ENCODE assay signal across 32 cellular contexts in the genomic region with DNA sequence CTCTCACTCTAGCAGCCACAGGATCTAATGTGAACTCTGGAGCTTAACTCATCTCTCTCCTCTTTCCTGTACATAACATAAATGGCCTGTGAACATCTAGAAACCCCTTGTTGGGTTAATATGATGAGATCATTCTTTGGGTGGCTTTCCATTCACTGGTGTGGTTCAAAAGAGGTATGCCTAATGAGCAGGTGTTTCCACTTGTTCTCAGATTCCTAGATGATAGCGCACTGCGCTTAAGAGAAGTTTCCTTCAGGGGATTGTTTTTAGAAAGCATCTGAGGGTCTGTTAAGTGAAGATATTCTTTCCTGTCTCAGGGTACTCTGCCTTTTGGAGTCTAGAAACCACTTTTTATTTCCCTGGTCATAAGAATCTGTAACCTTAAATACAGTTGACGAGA. TPM values are rescaled to one million over a fixed set of nuclear protein-coding genes. Genes with fewer than 3 reads are reported as not detected.
"Had no signal": no experiment of that assay in that cellular context is flagged by ENCODE, and none has a peak within 500 bp of the region (broad histone marks: within the 10 kb centered on the region; RNA-seq: fewer than 3 reads in every experiment).

No MANE protein-coding gene starts in this region.

- H3K36me3 ChIP-seq: esophagus squamous epithelium, gastrocnemius medialis, heart right ventricle, left lung, lower lobe of right lung had no signal

- H3K27ac Mint-ChIP-seq: dendritic cell treated with granulocyte-macrophage colony-stimulating factor and Interleukin-4, amounts not matched to agents 40 ng/mL and 50 ng/mL, for 4 days; effector memory CD8-positive, alpha-beta T cell; endodermal cell; mesothelial cell of epicardium; naive B cell; naive thymus-derived CD8-positive, alpha-beta T cell had no signal

- ATAC-seq: effector memory CD8-positive, alpha-beta T cell; esophagus mucosa; gastrocnemius medialis; heart right ventricle; left cardiac atrium; left lung; left ventricle myocardium superior; lower lobe of right lung; mucosa of descending colon; naive thymus-derived CD8-positive, alpha-beta T cell had no signal

- H3K9me3 ChIP-seq: esophagus squamous epithelium, gastrocnemius medialis, heart right ventricle, left lung, lower lobe of right lung, mucosa of descending colon had no signal

- H3K4me1 ChIP-seq: esophagus squamous epithelium, gastrocnemius medialis, heart right ventricle, left lung, lower lobe of right lung had no signal

- H3K36me3 Mint-ChIP-seq: mesothelial cell of epicardium; naive B cell; naive thymus-derived CD8-positive, alpha-beta T cell had no signal

- FAIRE-seq: endometrium, islet of Langerhans, keratinocyte had no signal

- H3K27ac ChIP-seq: epithelial cell of prostate, esophagus squamous epithelium, gastrocnemius medialis, heart right ventricle, left lung, lower lobe of right lung had no signal

- H3K27me3 Mint-ChIP-seq: dendritic cell treated with granulocyte-macrophage colony-stimulating factor and Interleukin-4, amounts not matched to agents 40 ng/mL and 50 ng/mL, for 4 days; effector memory CD8-positive, alpha-beta T cell had no signal

- DNase-seq: cortex of kidney; effector CD8-positive, alpha-beta T cell; effector memory CD8-positive, alpha-beta T cell; endodermal cell; erythroblast; esophagus squamous epithelium; foreskin fibroblast; foreskin melanocyte; gastrocnemius medialis; glutamatergic neuron; head of caudate nucleus; heart right ventricle; hippocampal formation; left cardiac atrium; left lung; left ventricle myocardium superior; lower lobe of right lung; mesenchymal stem cell; mucosa of descending colon; naive B cell; naive thymus-derived CD8-positive, alpha-beta T cell had no signal

- H3K4me3 ChIP-seq: esophagus squamous epithelium, gastrocnemius medialis, heart right ventricle, left lung, lower lobe of right lung, mucosa of descending colon had no signal

- H3K27me3 ChIP-seq: esophagus squamous epithelium, gastrocnemius medialis, heart right ventricle, left lung had no signal

- H3K4me3 Mint-ChIP-seq: dendritic cell treated with granulocyte-macrophage colony-stimulating factor and Interleukin-4, amounts not matched to agents 40 ng/mL and 50 ng/mL, for 4 days; effector memory CD8-positive, alpha-beta T cell; endodermal cell; mesothelial cell of epicardium; naive B cell; naive thymus-derived CD8-positive, alpha-beta T cell had no signal

- H3K4me1 Mint-ChIP-seq: mesothelial cell of epicardium; naive B cell; naive thymus-derived CD8-positive, alpha-beta T cell had no signal

RNA-seq across cellular contexts. Expression of a gene that starts 32.5 kb away (rescaled TPM):
- total RNA-seq: dermis microvascular lymphatic vessel endothelial cell; esophagus mucosa; glomerular endothelial cell; left lung; lung microvascular endothelial cell; mesenteric fat pad; mesothelial cell of epicardium; naive thymus-derived CD8-positive, alpha-beta T cell had no signal
